Comparison of ENCODE assay signal across 8 cellular contexts in genomic region chrY:8442097-8442496, GRCh38.
"Had no signal": no experiment of that assay in that cellular context is flagged by ENCODE, and none has a peak within 500 bp of the region (broad histone marks: within the 10 kb centered on the region; RNA-seq: fewer than 3 reads in every experiment).

No MANE protein-coding gene starts in this region.

- DNase-seq: GDM1, GF-D8 had no signal

- FAIRE-seq: G401.6, GM12878, GM12891, GM12892, GM18507, GM19239 had no signal

- ATAC-seq: GM12878 had no signal

- H3K4me3 ChIP-seq: GM12878 had no signal
